Comparison of ENCODE assay signal across 28 cellular contexts in genomic region chr6:149888113-149888512, GRCh38. TPM values are rescaled to one million over a fixed set of nuclear protein-coding genes. Genes with fewer than 3 reads are reported as not detected.
DNase-seq lines count a peak whose midpoint lies in the region; ATAC-seq and TF ChIP-seq lines count a peak whose summit lies in the region.
"Had no signal": no experiment of that assay in that cellular context is flagged by ENCODE, and none has a peak within 500 bp of the region (broad histone marks: within the 10 kb centered on the region; RNA-seq: fewer than 3 reads in every experiment).

No MANE protein-coding gene starts in this region.

- no peaks in the 10 kb centered on the region for H4K20me1 ChIP-seq in mammary epithelial cell (ENCODE audit: insufficient read depth, low read length)
- H4K20me1 ChIP-seq: BLaER1 had no signal

- in situ Hi-C loops in mammary epithelial cell (cut with MboI; ENCODE audit: low sequenced_read_pairs in 2 of 2), result no loop called here

- H3K9me3 ChIP-seq in mammary epithelial cell (replicated peaks; ENCODE audit: insufficient read depth, low read length), result no peaks in the 10 kb centered on the region
- H3K9me3 ChIP-seq: BLaER1, tibial artery had no signal

- TF ChIP-seq CTCF in mammary epithelial cell (conservative IDR thresholded peaks at IDR 0.05 in 1 of 2, IDR thresholded peaks at IDR 0.05 in 1 of 2; ENCODE audit: extremely low read depth in 1 of 2, insufficient read depth in 1 of 2, low read depth in 1 of 2, low read length in 2 of 2), result no peak

- no peaks in the 10 kb centered on the region for H3K36me3 Mint-ChIP-seq in effector memory CD8-positive, alpha-beta T cell (ENCODE audit: insufficient read depth)
- H3K36me3 Mint-ChIP-seq: natural killer cell had no signal

- no peak for ATAC-seq in HG03565 (IDR thresholded peaks at IDR 0.05; ENCODE audit: unreplicated experiment)
- ATAC-seq in effector memory CD8-positive, alpha-beta T cell (replicated peaks), result no peak
- ATAC-seq: left ventricle myocardium superior, natural killer cell had no signal

- no peak overlapping the region for H3K4me2 ChIP-seq in mammary epithelial cell (ENCODE audit: insufficient read depth, low read depth, low read length)
- H3K4me2 ChIP-seq: BLaER1, smooth muscle cell had no signal

- no TSS peak for BruUV-seq in mammary epithelial cell (replicated peaks; lab: Mats Ljungman, UMichigan)

- intact Hi-C loops in mammary epithelial cell (cut with micrococcal nuclease), result no loop called here

- H3K36me3 ChIP-seq in mammary epithelial cell (ENCODE audit: insufficient read depth, low read length), result no peaks in the 10 kb centered on the region
- H3K36me3 ChIP-seq: BLaER1, brain microvascular endothelial cell, tibial artery had no signal

- no peak overlapping the region for H3K27ac Mint-ChIP-seq in effector memory CD8-positive, alpha-beta T cell
- H3K27ac Mint-ChIP-seq: activated CD4-positive, alpha-beta T cell treated with anti-CD3 and anti-CD28 coated beads, Interleukin-2, amount 10 ng/mL, durations not matched to agents 7 days and 5 days; natural killer cell; stimulated activated naive CD8-positive, alpha-beta T cell treated with anti-CD3 and anti-CD28 coated beads, Interleukin-15, amount 100 ng/mL, for 72 hours had no signal

- H3K27ac ChIP-seq in mammary epithelial cell (ENCODE audit: insufficient read depth, low read depth, low read length), result peak overlapping the region; percentile 82
- peak overlapping the region in 15 of 21 experiments; percentile 1 to 74 (median 33) for H3K27ac ChIP-seq in skin epidermis
- H3K27ac ChIP-seq: BLaER1, brain microvascular endothelial cell, tibial artery had no signal

- dilution Hi-C loops in mammary epithelial cell (cut with HindIII; ENCODE audit: low sequenced_read_pairs), result no loop called here

- peaks cover 29 to 65% of the 10 kb centered on the region in 2 donors for H3K27me3 Mint-ChIP-seq in effector memory CD8-positive, alpha-beta T cell

- peak; percentile 68 for DNase-seq in HuH-7 (ENCODE audit: low spot score)
- no peak for DNase-seq in mammary epithelial cell
- DNase-seq in iPS-NIHi7 (ENCODE audit: extremely low spot score), result peak; percentile 6
- no peak for DNase-seq in NCI-H1092 (lab: John Stamatoyannopoulos, UW)
- no peak for DNase-seq in effector memory CD8-positive, alpha-beta T cell
- DNase-seq: activated CD4-positive, alpha-beta T cell treated with anti-CD3 and anti-CD28 coated beads, Interleukin-2, amount 10 ng/mL, durations not matched to agents 7 days and 5 days; activated naive CD4-positive, alpha-beta T cell; activated T-cell treated with anti-CD3 and anti-CD28 coated beads, Interleukin-2, amount 50 U/mL, for 48 hours; amniotic stem cell; brain microvascular endothelial cell; effector CD8-positive, alpha-beta T cell; hypothalamus; KG1; left ventricle myocardium superior; midbrain; natural killer cell; Right ventricle myocardium superior; stimulated activated CD4-positive, alpha-beta T cell treated with anti-CD3 and anti-CD28 coated beads, Interleukin-1b, Interleukin-23, amount 100 ng/mL, for 48 hours; stimulated activated CD8-positive, alpha-beta memory T cell treated with anti-CD3 and anti-CD28 coated beads, Interleukin-4, amount 100 ng/mL, for 48 hours; stimulated activated naive CD8-positive, alpha-beta T cell treated with anti-CD3 and anti-CD28 coated beads, Interleukin-15, amount 100 ng/mL, for 72 hours; T1000; tibial artery had no signal

- peaks cover 9% of the 10 kb centered on the region for H3K79me2 ChIP-seq in mammary epithelial cell (ENCODE audit: insufficient read depth, low read length)

- H3K4me1 ChIP-seq in mammary epithelial cell (ENCODE audit: insufficient read depth, low read length), result peaks cover 69% of the 10 kb centered on the region
- H3K4me1 ChIP-seq: BLaER1 had no signal

- H3K4me3 ChIP-seq in mammary epithelial cell (replicated peaks in 1 of 3; ENCODE audit: insufficient read depth in 1 of 3, low read depth in 2 of 3, low read length in 3 of 3) (no peak overlapping the region), skin epidermis (no peak overlapping the region)
- H3K4me3 ChIP-seq: BLaER1, smooth muscle cell, tibial artery had no signal

- H3K9ac ChIP-seq in mammary epithelial cell (ENCODE audit: insufficient read depth, low read length), result peak overlapping the region; percentile 31
- H3K9ac ChIP-seq: BLaER1 had no signal

- H3K9me3 Mint-ChIP-seq in effector memory CD8-positive, alpha-beta T cell, result no peaks in the 10 kb centered on the region
- H3K9me3 Mint-ChIP-seq: activated CD4-positive, alpha-beta T cell treated with anti-CD3 and anti-CD28 coated beads, Interleukin-2, amount 10 ng/mL, durations not matched to agents 7 days and 5 days; natural killer cell; stimulated activated naive CD8-positive, alpha-beta T cell treated with anti-CD3 and anti-CD28 coated beads, Interleukin-15, amount 100 ng/mL, for 72 hours had no signal

- H3K4me3 Mint-ChIP-seq in effector memory CD8-positive, alpha-beta T cell, result no peak overlapping the region
- H3K4me3 Mint-ChIP-seq: activated CD4-positive, alpha-beta T cell treated with anti-CD3 and anti-CD28 coated beads, Interleukin-2, amount 10 ng/mL, durations not matched to agents 7 days and 5 days; natural killer cell; stimulated activated naive CD8-positive, alpha-beta T cell treated with anti-CD3 and anti-CD28 coated beads, Interleukin-15, amount 100 ng/mL, for 72 hours had no signal

- 78% methylated on average over 10 of the region's 10 CpGs for WGBS in mammary epithelial cell (ENCODE audit: low coverage, missing lambda C conversion rate)

- no peaks in the 10 kb centered on the region for H3K4me1 Mint-ChIP-seq in effector memory CD8-positive, alpha-beta T cell (ENCODE audit: low read depth in 2 of 2)
- H3K4me1 Mint-ChIP-seq: activated CD4-positive, alpha-beta T cell treated with anti-CD3 and anti-CD28 coated beads, Interleukin-2, amount 10 ng/mL, durations not matched to agents 7 days and 5 days; natural killer cell; stimulated activated naive CD8-positive, alpha-beta T cell treated with anti-CD3 and anti-CD28 coated beads, Interleukin-15, amount 100 ng/mL, for 72 hours had no signal

- no peak overlapping the region for H2AFZ ChIP-seq in mammary epithelial cell (ENCODE audit: low read depth, low read length)

- CTCF ChIA-PET in mammary epithelial cell (lab: Charles Lee; ENCODE audit: low non-redundant PET), result no interaction called here

- no peaks in the 10 kb centered on the region for H3K27me3 ChIP-seq in mammary epithelial cell (ENCODE audit: insufficient read depth, low read length)
- H3K27me3 ChIP-seq: BLaER1, brain microvascular endothelial cell, tibial artery had no signal

RNA-seq across cellular contexts. Expression of gene RAET1E, which starts 9.8 kb away (rescaled TPM):
- 10 to 100 TPM in 1 of 2 donors, 1 to 10 TPM in 1; 9.2 to 15.0 TPM for total RNA-seq in mammary epithelial cell
- 18.5 TPM for polyA plus RNA-seq in mammary epithelial cell
- polyA minus RNA-seq in mammary epithelial cell, result not detected
- total RNA-seq: activated CD4-positive, alpha-beta T cell treated with anti-CD3 and anti-CD28 coated beads, Interleukin-2, amount 10 ng/mL, durations not matched to agents 7 days and 5 days; natural killer cell; renal cortical epithelial cell; smooth muscle cell had no signal
- polyA plus RNA-seq: AG04450, smooth muscle cell had no signal

RNA-seq across cellular contexts. Expression of gene LRP11, which starts 24.0 kb away (rescaled TPM):
- total RNA-seq in mammary epithelial cell, result 10 to 100 TPM; 67.5 to 71.3 TPM
- polyA plus RNA-seq in mammary epithelial cell, result 35.9 TPM
- 57.5 TPM for polyA minus RNA-seq in mammary epithelial cell

RNA-seq across cellular contexts. Expression of gene RAET1G, which starts 34.8 kb away (rescaled TPM):
- total RNA-seq in mammary epithelial cell, result 10 to 100 TPM in 1 of 2 donors, 1 to 10 TPM in 1; 6.3 to 28.8 TPM
- polyA plus RNA-seq in mammary epithelial cell, result 32.3 TPM
- 3.1 TPM for polyA minus RNA-seq in mammary epithelial cell
- total RNA-seq: activated CD4-positive, alpha-beta T cell treated with anti-CD3 and anti-CD28 coated beads, Interleukin-2, amount 10 ng/mL, durations not matched to agents 7 days and 5 days; Right ventricle myocardium superior had no signal

RNA-seq across cellular contexts. Expression of gene ULBP2, which starts 53.7 kb away (rescaled TPM):
- 10 to 100 TPM; 12.9 to 14.5 TPM for total RNA-seq in mammary epithelial cell
- polyA plus RNA-seq in mammary epithelial cell, result 20.7 TPM
- polyA minus RNA-seq in mammary epithelial cell, result 1.7 TPM

Comparison
In these comparisons a context has a peak if more than half of its experiments do, and no peak if none do; other contexts are left out.
1. DNase-seq: peak in HuH-7 (single experiment) and iPS-NIHi7 (single experiment); none in mammary epithelial cell (single experiment), NCI-H1092 (single experiment) and effector memory CD8-positive, alpha-beta T cell (0 of 3).